ENCODE assay signal across 1 cellular context in the genomic region with DNA sequence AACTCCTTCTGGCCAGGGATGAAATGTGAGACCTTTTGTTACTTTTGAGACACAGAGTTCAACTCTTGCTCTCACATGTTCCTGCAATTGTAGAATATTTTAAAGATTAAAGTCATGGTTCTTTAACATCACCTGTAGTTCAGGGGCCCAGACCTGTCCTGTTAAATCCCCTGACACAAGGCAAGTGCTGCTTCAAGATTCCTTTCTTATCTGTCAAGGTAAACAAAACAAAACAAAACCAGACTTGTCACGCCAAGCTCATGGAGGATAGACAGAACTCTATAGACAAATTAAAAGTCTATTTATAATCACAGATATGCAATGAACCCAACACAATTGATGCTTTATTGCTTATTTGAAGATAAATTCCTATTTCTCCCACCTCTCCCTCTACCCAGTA.
TF ChIP-seq lines count a peak whose summit lies in the region.

No MANE protein-coding gene starts in this region.

TF ChIP-seq in IMR-90, 13 proteins besides CTCF, POLR2A, EP300 and RAD21:
- TF ChIP-seq FOS (IDR thresholded peaks at IDR 0.05; ENCODE audit: low read depth, low read length) (no peak), CEBPB (IDR thresholded peaks at IDR 0.05; ENCODE audit: low read depth, low read length) (no peak), NFE2L2 (IDR thresholded peaks at IDR 0.05; ENCODE audit: low read depth, low read length) (no peak), RCOR1 (IDR thresholded peaks at IDR 0.05; ENCODE audit: insufficient replicate concordance, low read length) (no peak), BHLHE40 (IDR thresholded peaks at IDR 0.05; ENCODE audit: low read depth, low read length) (no peak), RFX5 (IDR thresholded peaks at IDR 0.05; ENCODE audit: low read depth, low read length) (no peak), MXI1 (IDR thresholded peaks at IDR 0.05; ENCODE audit: borderline replicate concordance, low read depth, low read length) (no peak), CHD1 (IDR thresholded peaks at IDR 0.05; ENCODE audit: low read depth, low read length) (no peak), MAFK (IDR thresholded peaks at IDR 0.05; ENCODE audit: low read depth, low read length) (no peak), MAZ (IDR thresholded peaks at IDR 0.05; ENCODE audit: borderline replicate concordance, low read depth, low read length) (no peak), SMC3 (IDR thresholded peaks at IDR 0.05; ENCODE audit: low read depth, low read length) (no peak)
- TF ChIP-seq, protein P1, sequence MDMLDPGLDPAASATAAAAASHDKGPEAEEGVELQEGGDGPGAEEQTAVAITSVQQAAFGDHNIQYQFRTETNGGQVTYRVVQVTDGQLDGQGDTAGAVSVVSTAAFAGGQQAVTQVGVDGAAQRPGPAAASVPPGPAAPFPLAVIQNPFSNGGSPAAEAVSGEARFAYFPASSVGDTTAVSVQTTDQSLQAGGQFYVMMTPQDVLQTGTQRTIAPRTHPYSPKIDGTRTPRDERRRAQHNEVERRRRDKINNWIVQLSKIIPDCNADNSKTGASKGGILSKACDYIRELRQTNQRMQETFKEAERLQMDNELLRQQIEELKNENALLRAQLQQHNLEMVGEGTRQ (IDR thresholded peaks at IDR 0.05; ENCODE audit: low read depth, low read length) = no peak
- TF ChIP-seq, protein P2, sequence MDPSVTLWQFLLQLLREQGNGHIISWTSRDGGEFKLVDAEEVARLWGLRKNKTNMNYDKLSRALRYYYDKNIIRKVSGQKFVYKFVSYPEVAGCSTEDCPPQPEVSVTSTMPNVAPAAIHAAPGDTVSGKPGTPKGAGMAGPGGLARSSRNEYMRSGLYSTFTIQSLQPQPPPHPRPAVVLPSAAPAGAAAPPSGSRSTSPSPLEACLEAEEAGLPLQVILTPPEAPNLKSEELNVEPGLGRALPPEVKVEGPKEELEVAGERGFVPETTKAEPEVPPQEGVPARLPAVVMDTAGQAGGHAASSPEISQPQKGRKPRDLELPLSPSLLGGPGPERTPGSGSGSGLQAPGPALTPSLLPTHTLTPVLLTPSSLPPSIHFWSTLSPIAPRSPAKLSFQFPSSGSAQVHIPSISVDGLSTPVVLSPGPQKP (IDR thresholded peaks at IDR 0.05; ENCODE audit: borderline replicate concordance, low read depth, low read length) = no peak
